8 cellular contexts compared by ENCODE assay signal in the genomic region with DNA sequence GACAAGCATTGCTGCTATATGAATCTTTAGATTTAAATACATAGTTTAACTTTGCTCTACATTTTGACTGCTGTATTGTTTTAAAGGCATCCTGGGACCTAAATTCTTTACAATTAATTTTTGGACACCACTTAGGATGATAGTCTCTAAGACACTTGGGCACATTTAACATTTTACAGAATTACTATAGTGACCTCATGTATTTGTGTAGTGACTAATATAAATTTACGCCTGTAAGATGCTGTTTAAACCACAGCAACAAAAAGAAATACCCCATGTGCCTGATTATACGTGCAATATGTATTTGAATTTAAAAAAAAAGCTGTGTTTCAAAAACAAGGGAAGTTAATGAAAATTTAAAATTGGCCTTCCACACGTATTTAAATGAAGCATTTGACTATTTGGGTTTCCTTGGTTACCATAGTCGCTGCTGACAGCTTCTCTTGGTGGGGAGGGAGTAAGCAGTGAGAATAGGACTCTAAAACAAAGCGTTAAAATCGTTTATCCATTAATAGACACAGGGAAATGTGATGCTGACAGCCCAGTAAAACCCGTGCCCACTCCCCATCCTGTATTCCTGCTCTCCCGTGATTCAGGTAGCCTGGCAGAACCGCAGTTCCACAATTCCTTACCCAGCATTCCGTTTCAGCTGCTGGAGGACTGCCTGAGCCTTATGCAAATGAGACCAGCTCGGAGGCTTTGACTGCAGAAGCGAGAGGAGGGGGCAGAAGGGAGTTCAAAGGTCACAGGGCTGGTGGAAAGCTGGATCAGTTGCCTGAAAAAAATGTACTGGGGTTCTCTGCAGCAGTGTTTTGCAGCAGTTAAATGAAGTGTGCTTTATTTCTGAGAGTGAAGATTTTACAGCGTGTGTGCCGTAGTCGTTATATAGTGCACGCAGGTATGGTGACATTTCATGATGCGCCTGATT.
DNase-seq lines count a peak whose midpoint lies in the region; ATAC-seq, FAIRE-seq and TF ChIP-seq lines count a peak whose summit lies in the region.

No MANE protein-coding gene starts in this region.

- no peaks in the 10 kb centered on the region for H3K36me3 ChIP-seq in smooth muscle cell (ENCODE audit: low read depth)

- no peaks in the 10 kb centered on the region for H3K9me3 ChIP-seq in smooth muscle cell (replicated peaks; ENCODE audit: low read depth)

- H3K4me3 Mint-ChIP-seq in Calu3 (ENCODE audit: low read depth, unreplicated experiment) = peak overlapping the region; percentile 90
- H3K4me3 Mint-ChIP-seq in brain = peak overlapping the region; percentile 85 to 93 (median 88)

- FAIRE-seq in islet of Langerhans (lab: Jason Lieb, UNC) = peak; percentile 96

- CTCF ChIA-PET in Calu3 (lab: Charles Lee) = interaction anchor here (1.3 kb wide), 1 partner anchor 12 kb away, joined by 4 read pairs; no protein-coding TSS in a partner anchor

- intact Hi-C loops in Calu3 (cut with micrococcal nuclease; ENCODE audit: unreplicated experiment) = loop anchor here (10.0 kb wide), 2 partner anchors 201 to 301 kb away; no protein-coding TSS in a partner anchor

- H3K9me3 Mint-ChIP-seq in Calu3 (ENCODE audit: low read depth, unreplicated experiment) (no peaks in the 10 kb centered on the region), brain (no peaks in the 10 kb centered on the region)

- H3K79me2 ChIP-seq in smooth muscle cell (ENCODE audit: low read depth) = no peaks in the 10 kb centered on the region

- H3K4me3 ChIP-seq in smooth muscle cell = peak overlapping the region; percentile 56

- peak; percentile 44 for DNase-seq in Calu3
- DNase-seq in NCI-H2107 treated with DMSO at 0.1 percent for 48 hours (lab: John Stamatoyannopoulos, UW; ENCODE audit: unreplicated experiment) = peak; percentile 89
- DNase-seq in smooth muscle cell (lab: John Stamatoyannopoulos, UW; ENCODE audit: unreplicated experiment) = no peak
- DNase-seq in GM03348 (ENCODE audit: low spot score) = no peak
- no peak for DNase-seq in activated effector memory CD4-positive, alpha-beta T cell treated with Interleukin-2 at 50 U/mL for 16 hours

- H3K9ac ChIP-seq in smooth muscle cell (ENCODE audit: low read depth) = peak overlapping the region; percentile 74

- no peak for ATAC-seq in HG02885 (IDR thresholded peaks at IDR 0.05; ENCODE audit: poor library complexity, unreplicated experiment)

- no TSS peak for BruUV-seq in Calu3 (replicated peaks; lab: Mats Ljungman, UMichigan)

- H3K27ac ChIP-seq in smooth muscle cell (ENCODE audit: low read depth) = peak overlapping the region; percentile 62

- peak overlapping the region; percentile 88 for H3K4me2 ChIP-seq in smooth muscle cell

- H3K27me3 Mint-ChIP-seq in Calu3 (ENCODE audit: unreplicated experiment) = no peaks in the 10 kb centered on the region
- H3K27me3 Mint-ChIP-seq in brain = peaks cover 13% of the 10 kb centered on the region

- H3K36me3 Mint-ChIP-seq in Calu3 (ENCODE audit: insufficient read depth, unreplicated experiment) (peaks cover 7% of the 10 kb centered on the region), brain (no peaks in the 10 kb centered on the region)

- peaks cover 28% of the 10 kb centered on the region for H3K4me1 ChIP-seq in smooth muscle cell (ENCODE audit: low read depth)

- peak overlapping the region; percentile 66 for H3K27ac Mint-ChIP-seq in Calu3 (ENCODE audit: unreplicated experiment)
- H3K27ac Mint-ChIP-seq in brain = peak overlapping the region; percentile 89 to 100 (median 94)

- H2AFZ ChIP-seq in smooth muscle cell (ENCODE audit: low read depth) = peak overlapping the region; percentile 61

- no peaks in the 10 kb centered on the region for H3K27me3 ChIP-seq in smooth muscle cell (ENCODE audit: low read depth)

- H3K4me1 Mint-ChIP-seq in Calu3 (ENCODE audit: low read depth, unreplicated experiment) = no peaks in the 10 kb centered on the region
- peaks cover 81% of the 10 kb centered on the region for H3K4me1 Mint-ChIP-seq in brain

- TF ChIP-seq CTCF in Calu3 (IDR thresholded peaks at IDR 0.05; ENCODE audit: unreplicated experiment) = no peak
- TF ChIP-seq CTCF in brain (conservative IDR thresholded peaks at IDR 0.05) = no peak
- no peak for TF ChIP-seq CTCF in smooth muscle cell (IDR thresholded peaks at IDR 0.05; ENCODE audit: borderline replicate concordance, insufficient read depth, poor library complexity, severe bottlenecking)

- WGBS in smooth muscle cell (ENCODE audit: low lambda C conversion rate) = 19% methylated on average over 17 of the region's 17 CpGs

- H3F3A ChIP-seq in smooth muscle cell (ENCODE audit: low read depth) = no peaks in the 10 kb centered on the region

- no peaks in the 10 kb centered on the region for H4K20me1 ChIP-seq in smooth muscle cell (ENCODE audit: low read depth)

Comparison
In these comparisons a context has a peak if more than half of its experiments do, and no peak if none do; other contexts are left out.
1. DNase-seq: peak in Calu3 (single experiment) and NCI-H2107 treated with DMSO at 0.1 percent for 48 hours (single experiment); none in smooth muscle cell (single experiment), GM03348 (single experiment) and activated effector memory CD4-positive, alpha-beta T cell treated with Interleukin-2 at 50 U/mL for 16 hours (single experiment).